18 cellular contexts compared by ENCODE assay signal in genomic region chr19:11223208-11223607, GRCh38. TPM values are rescaled to one million over a fixed set of nuclear protein-coding genes. Genes with fewer than 3 reads are reported as not detected.
DNase-seq lines count a peak whose midpoint lies in the region; ATAC-seq, FAIRE-seq and TF ChIP-seq lines count a peak whose summit lies in the region.
"Had no signal": no experiment of that assay in that cellular context is flagged by ENCODE, and none has a peak within 500 bp of the region (broad histone marks: within the 10 kb centered on the region; RNA-seq: fewer than 3 reads in every experiment).

No MANE protein-coding gene starts in this region.

- no peak overlapping the region for H2AK5ac ChIP-seq in IMR-90 (ENCODE audit: low read depth, low read length)

- no peaks in the 10 kb centered on the region for H3F3A ChIP-seq in Loucy (ENCODE audit: low read depth)

- WGBS in IMR-90 (ENCODE audit: extremely low coverage in 2 of 2, insufficient read length in 1 of 2), 2 experiments = no CpG with 5 or more reads among the region's 3 CpGs

- FAIRE-seq in frontal cortex (lab: Jason Lieb, UNC) = no peak
- FAIRE-seq: A549, D721Med, H54 had no signal

- no peak overlapping the region for H4K91ac ChIP-seq in IMR-90 (ENCODE audit: insufficient read depth, low read depth, low read length)

- H3K4me2 ChIP-seq in IMR-90 (ENCODE audit: low read depth, low read length) (no peak overlapping the region), Loucy (ENCODE audit: low read depth, low read length, poor library complexity, severe bottlenecking) (no peak overlapping the region)
- H3K4me2 ChIP-seq: A549 had no signal

- DNase-seq in IMR-90 (no peak), WTC11 (ENCODE audit: low spot score) (no peak), frontal cortex (ENCODE audit: low spot score in 2 of 2) (no peak), NCI-H1105 (lab: John Stamatoyannopoulos, UW) (no peak)
- DNase-seq: BE2C; CD4-positive, alpha-beta memory T cell; COR-L47; DMS53; GF-D8 had no signal

- no peak overlapping the region for H3K9ac ChIP-seq in IMR-90 (ENCODE audit: low read depth, low read length)
- no peak overlapping the region for H3K9ac ChIP-seq in Loucy (ENCODE audit: low read depth, low read length, poor library complexity, severe bottlenecking)
- peak overlapping the region in 1 of 5 donors; percentile 47 for H3K9ac ChIP-seq in subcutaneous abdominal adipose tissue (ENCODE audit: low read length in 5 of 5)

- no peak overlapping the region for H2BK20ac ChIP-seq in IMR-90 (ENCODE audit: low read depth, low read length)

- H3K4ac ChIP-seq in IMR-90 (ENCODE audit: low read depth, low read length) = no peak overlapping the region

- no peak for TF ChIP-seq RAD21 in IMR-90 (IDR thresholded peaks at IDR 0.05; ENCODE audit: low read length)

- no peaks in the 10 kb centered on the region for H3K9me2 ChIP-seq in Loucy (replicated peaks; ENCODE audit: low read depth, low read length)

- POLR2A ChIA-PET in IMR-90 (lab: Charles Lee; ENCODE audit: unreplicated experiment) = no interaction called here
- POLR2A ChIA-PET in WTC11 (lab: Charles Lee) = no interaction called here

- dilution Hi-C loops in IMR-90 (cut with HindIII; ENCODE audit: low sequenced_read_pairs, unreplicated experiment) = no loop called here

- H3K36me3 ChIP-seq in IMR-90 (ENCODE audit: control insufficient read depth, insufficient read depth, low read length) = peaks cover 31% of the 10 kb centered on the region
- no peaks in the 10 kb centered on the region for H3K36me3 ChIP-seq in Loucy (ENCODE audit: insufficient read depth, low read length)
- peaks cover 10 to 67% (median 61%) of the 10 kb centered on the region in 5 donors for H3K36me3 ChIP-seq in subcutaneous abdominal adipose tissue (ENCODE audit: control insufficient read depth in 5 of 5, insufficient read depth in 5 of 5, low read length in 5 of 5)
- H3K36me3 ChIP-seq: BE2C had no signal

- no peak overlapping the region for H3K56ac ChIP-seq in IMR-90 (ENCODE audit: extremely low read depth, insufficient read depth, low read length)

- H2AK9ac ChIP-seq in IMR-90 (replicated peaks; ENCODE audit: low read depth, low read length, poor library complexity) = no peak overlapping the region

- peaks cover 41% of the 10 kb centered on the region for H3K36me3 Mint-ChIP-seq in WTC11
- peaks cover 31% of the 10 kb centered on the region for H3K36me3 Mint-ChIP-seq in stimulated activated memory B cell treated with anti-CD40 and anti-IgM and Interleukin-4, amounts not matched to agents 10 μg/mL and 1 μg/mL and 100 μg/mL, for 72 hours

- H4K20me1 ChIP-seq in IMR-90 (ENCODE audit: insufficient read depth, low read length) = no peaks in the 10 kb centered on the region
- no peaks in the 10 kb centered on the region for H4K20me1 ChIP-seq in Loucy (ENCODE audit: insufficient read depth, low read length, poor library complexity, severe bottlenecking)

- intact Hi-C loops in IMR-90 (cut with micrococcal nuclease) = no loop called here

- no peak for ATAC-seq in IMR-90 (ENCODE audit: low read depth)
- ATAC-seq in WTC11 = no peak
- no peak for ATAC-seq in stimulated activated memory B cell treated with anti-CD40 and anti-IgM and Interleukin-4, amounts not matched to agents 10 μg/mL and 1 μg/mL and 100 μg/mL, for 72 hours

- no peak overlapping the region for H3K23ac ChIP-seq in IMR-90 (ENCODE audit: low read depth, low read length)

- no peak overlapping the region for H3K4me3 ChIP-seq in IMR-90 (ENCODE audit: insufficient read depth, low read depth, low read length)
- no peak overlapping the region for H3K4me3 ChIP-seq in Loucy (ENCODE audit: low read length, poor library complexity, severe bottlenecking)
- peak overlapping the region in 3 of 5 donors; percentile 1 to 48 (median 40) for H3K4me3 ChIP-seq in subcutaneous abdominal adipose tissue (ENCODE audit: low read depth in 1 of 5, low read length in 5 of 5)
- H3K4me3 ChIP-seq: A549 had no signal

- H3K4me3 Mint-ChIP-seq in WTC11 = no peak overlapping the region
- H3K4me3 Mint-ChIP-seq in stimulated activated memory B cell treated with anti-CD40 and anti-IgM and Interleukin-4, amounts not matched to agents 10 μg/mL and 1 μg/mL and 100 μg/mL, for 72 hours = no peak overlapping the region
- H3K4me3 Mint-ChIP-seq: CD4-positive, alpha-beta memory T cell; IgD-negative memory B cell had no signal

- H4K8ac ChIP-seq in IMR-90 (ENCODE audit: low read depth in 2 of 2, low read length in 2 of 2) = no peak overlapping the region

- no peaks in the 10 kb centered on the region for H3K79me2 ChIP-seq in Loucy (ENCODE audit: insufficient read depth, low read length)

- CTCF ChIA-PET in IMR-90 (lab: Yijun Ruan, JAX) = no interaction called here
- CTCF ChIA-PET in WTC11 (lab: Charles Lee) = interaction anchor here (0.5 kb wide), 1 partner anchor 57 kb away, joined by 4 read pairs; no protein-coding TSS in a partner anchor

- no peak overlapping the region for H4K5ac ChIP-seq in IMR-90 (ENCODE audit: low read depth, low read length)

- no peak overlapping the region for H2BK15ac ChIP-seq in IMR-90 (ENCODE audit: low read depth, low read length)

- no peak overlapping the region for H3K27ac ChIP-seq in IMR-90 (ENCODE audit: insufficient read depth, low read length)
- no peak overlapping the region for H3K27ac ChIP-seq in subcutaneous abdominal adipose tissue (ENCODE audit: low read depth, low read length)
- H3K27ac ChIP-seq: A549, C4-2B had no signal

- H3K4me1 Mint-ChIP-seq in WTC11 = peaks cover 3% of the 10 kb centered on the region; the same call in 1 of the 2 replicates
- H3K4me1 Mint-ChIP-seq in stimulated activated memory B cell treated with anti-CD40 and anti-IgM and Interleukin-4, amounts not matched to agents 10 μg/mL and 1 μg/mL and 100 μg/mL, for 72 hours = no peaks in the 10 kb centered on the region
- H3K4me1 Mint-ChIP-seq: CD4-positive, alpha-beta memory T cell; IgD-negative memory B cell had no signal

- H3K14ac ChIP-seq in IMR-90 (replicated peaks; ENCODE audit: low read depth, low read length) = no peak overlapping the region

- H3K27ac Mint-ChIP-seq in WTC11 = no peak overlapping the region
- no peak overlapping the region for H3K27ac Mint-ChIP-seq in stimulated activated memory B cell treated with anti-CD40 and anti-IgM and Interleukin-4, amounts not matched to agents 10 μg/mL and 1 μg/mL and 100 μg/mL, for 72 hours
- H3K27ac Mint-ChIP-seq: CD4-positive, alpha-beta memory T cell had no signal

- no peaks in the 10 kb centered on the region for H3K27me3 Mint-ChIP-seq in WTC11 (ENCODE audit: low read depth)
- H3K27me3 Mint-ChIP-seq in stimulated activated memory B cell treated with anti-CD40 and anti-IgM and Interleukin-4, amounts not matched to agents 10 μg/mL and 1 μg/mL and 100 μg/mL, for 72 hours = no peaks in the 10 kb centered on the region
- H3K27me3 Mint-ChIP-seq: IgD-negative memory B cell had no signal

- H3K9me3 ChIP-seq in IMR-90 (ENCODE audit: control insufficient read depth, insufficient read depth, low read length) = peaks cover 11% of the 10 kb centered on the region
- no peaks in the 10 kb centered on the region for H3K9me3 ChIP-seq in Loucy (ENCODE audit: insufficient read depth, low read depth, low read length)
- peaks cover 0 to 15% (median 12%) of the 10 kb centered on the region in 5 donors for H3K9me3 ChIP-seq in subcutaneous abdominal adipose tissue (ENCODE audit: control insufficient read depth in 5 of 5, low read length in 5 of 5)

- H3K9me1 ChIP-seq in IMR-90 (ENCODE audit: insufficient read depth, low read length) = peaks cover 3% of the 10 kb centered on the region; the same call in 1 of the 2 replicates

- H3K9me3 Mint-ChIP-seq in WTC11 = peaks cover 19% of the 10 kb centered on the region
- H3K9me3 Mint-ChIP-seq in stimulated activated memory B cell treated with anti-CD40 and anti-IgM and Interleukin-4, amounts not matched to agents 10 μg/mL and 1 μg/mL and 100 μg/mL, for 72 hours = peaks cover 17% of the 10 kb centered on the region

- no peak overlapping the region for H2BK5ac ChIP-seq in IMR-90 (ENCODE audit: low read depth, low read length, poor library complexity, severe bottlenecking)

- TF ChIP-seq POLR2A in IMR-90 (IDR thresholded peaks at IDR 0.05; ENCODE audit: low read depth, low read length) = no peak

- H2AFZ ChIP-seq in IMR-90 (replicated peaks; ENCODE audit: low read length, poor library complexity) (no peak overlapping the region), Loucy (ENCODE audit: low read length) (peak overlapping the region; percentile 60; the same call in 1 of the 2 replicates)

- no peak for TF ChIP-seq CTCF in IMR-90 (conservative IDR thresholded peaks at IDR 0.05; ENCODE audit: low read depth, low read length)
- no peak for TF ChIP-seq CTCF in Loucy (conservative IDR thresholded peaks at IDR 0.05; ENCODE audit: low read length)
- no peak for TF ChIP-seq CTCF in WTC11 (IDR thresholded peaks at IDR 0.05)

- no peak overlapping the region for H2BK120ac ChIP-seq in IMR-90 (ENCODE audit: low read depth, low read length)

- H3K18ac ChIP-seq in IMR-90 (ENCODE audit: low read depth, low read length) = no peak overlapping the region

- H3K27me3 ChIP-seq in IMR-90 (ENCODE audit: control insufficient read depth, insufficient read depth, low read length) = no peaks in the 10 kb centered on the region
- H3K27me3 ChIP-seq in Loucy (ENCODE audit: insufficient read depth, low read length, poor library complexity, severe bottlenecking) = no peaks in the 10 kb centered on the region
- no peaks in the 10 kb centered on the region for H3K27me3 ChIP-seq in subcutaneous abdominal adipose tissue (ENCODE audit: control insufficient read depth in 5 of 5, insufficient read depth in 4 of 5, low read length in 5 of 5)
- H3K27me3 ChIP-seq: BE2C had no signal

- H3K79me1 ChIP-seq in IMR-90 (ENCODE audit: low read depth in 1 of 2, low read length in 2 of 2) = no peaks in the 10 kb centered on the region

- no TSS peak for BruUV-seq in IMR-90 (replicated peaks; lab: Mats Ljungman, UMichigan)

- H3K4me1 ChIP-seq in IMR-90 (ENCODE audit: control insufficient read depth, insufficient read depth, low read length) (no peaks in the 10 kb centered on the region), Loucy (ENCODE audit: insufficient read depth, low read length, poor library complexity, severe bottlenecking) (no peaks in the 10 kb centered on the region), subcutaneous abdominal adipose tissue (ENCODE audit: control insufficient read depth in 5 of 5, insufficient read depth in 5 of 5, low read length in 5 of 5) (peaks cover 0 to 26% (median 21%) of the 10 kb centered on the region in 5 donors)
- H3K4me1 ChIP-seq: A549, BE2C had no signal

- in situ Hi-C loops in IMR-90 (cut with MboI; ENCODE audit: low sequenced_read_pairs) = no loop called here

RNA-seq across cellular contexts. Expression of gene ANGPTL8, which starts 16.2 kb away (rescaled TPM):
- total RNA-seq in IMR-90 (2012; rRNA removed) (not detected in 2 replicates), WTC11 (2021) (0.30 TPM in 1 of 3 replicates, not detected in the others), frontal cortex (not detected)
- not detected in 2 replicates for polyA plus RNA-seq in IMR-90 (2012; rRNA removed)
- polyA plus RNA-seq in IMR-90 (2012; cell fraction: cytosol; rRNA removed) = 0.09 TPM in 1 of 2 replicates, not detected in the other
- 0.34 and 0.60 TPM in 2 replicates for polyA plus RNA-seq in IMR-90 (2012; cell fraction: nucleus; rRNA removed; ENCODE audit: low replicate concordance)
- total RNA-seq: CD4-positive, alpha-beta memory T cell had no signal
- polyA plus RNA-seq: AG04450; CD4-positive, alpha-beta memory T cell; IgD-negative memory B cell had no signal

RNA-seq across cellular contexts. Expression of gene KANK2, which starts 25.9 kb away (rescaled TPM):
- total RNA-seq in IMR-90 (2012; rRNA removed) (104 and 126 TPM in 2 replicates), WTC11 (2021) (31.8 to 35.1 TPM (median 33.2 TPM) in 3 replicates), frontal cortex (7.3 TPM)
- 156 and 176 TPM in 2 replicates for polyA plus RNA-seq in IMR-90 (2012; rRNA removed)
- 95.0 and 131 TPM in 2 replicates for polyA plus RNA-seq in IMR-90 (2012; cell fraction: cytosol; rRNA removed)
- 95.7 and 185 TPM in 2 replicates for polyA plus RNA-seq in IMR-90 (2012; cell fraction: nucleus; rRNA removed; ENCODE audit: low replicate concordance)
- polyA plus RNA-seq: IgD-negative memory B cell had no signal

RNA-seq across cellular contexts. Expression of gene DOCK6, which starts 39.1 kb away (rescaled TPM):
- total RNA-seq in IMR-90 (2012; rRNA removed) (4.4 and 5.0 TPM in 2 replicates), WTC11 (2021) (88.8 to 100 TPM (median 90.7 TPM) in 3 replicates), frontal cortex (4.1 TPM)
- 17.7 and 18.4 TPM in 2 replicates for polyA plus RNA-seq in IMR-90 (2012; rRNA removed)
- 6.9 and 15.1 TPM in 2 replicates for polyA plus RNA-seq in IMR-90 (2012; cell fraction: cytosol; rRNA removed)
- polyA plus RNA-seq in IMR-90 (2012; cell fraction: nucleus; rRNA removed; ENCODE audit: low replicate concordance) = 64.0 and 119 TPM in 2 replicates
- polyA plus RNA-seq: CD4-positive, alpha-beta memory T cell had no signal

Comparison
In these comparisons a context has a peak if more than half of its experiments do, and no peak if none do; other contexts are left out.
1. H3K4me3 ChIP-seq: peak in subcutaneous abdominal adipose tissue (3 of 5); none in IMR-90 (single experiment) and Loucy (single experiment).
2. RNA of gene DOCK6, which starts 39.1 kb away (total RNA-seq): 88.8 to 100 TPM in WTC11; 4.4 to 5.0 TPM in IMR-90 and 4.1 TPM in frontal cortex (single experiment); every median in the first group is over 10 times any median in the second.